In genomic region chr6:4614637-4615036, GRCh38 we compare ENCODE assay signal across 2 cellular contexts.
A peak's percentile ranks its signal among the peaks of the same experiment; 100 is the strongest.
TF ChIP-seq lines count a peak whose summit lies in the region.

No MANE protein-coding gene starts in this region.

TF ChIP-seq in HepG2, 621 proteins besides CTCF, POLR2A, EP300 and RAD21 (continued from another document):
- TF ChIP-seq KIAA2018 (CRISPR knock-in tag; IDR thresholded peaks at IDR 0.05; ENCODE audit: borderline replicate concordance) (no peak), MAFK (conservative IDR thresholded peaks at IDR 0.05 in 1 of 2, IDR thresholded peaks at IDR 0.05 in 1 of 2; ENCODE audit: low read length in 2 of 2) (peak; percentile 23 to 65; a peak in 3 of 4 replicates), LRRFIP1 (CRISPR knock-in tag; conservative IDR thresholded peaks at IDR 0.05) (no peak)

TF ChIP-seq in K562, 482 proteins besides CTCF, POLR2A, EP300 and RAD21 (continued from another document):
- no peak for TF ChIP-seq PATZ1 (CRISPR knock-in tag; IDR thresholded peaks at IDR 0.05; ENCODE audit: borderline replicate concordance)
